Comparison of ENCODE assay signal across 2 cellular contexts in the genomic region with DNA sequence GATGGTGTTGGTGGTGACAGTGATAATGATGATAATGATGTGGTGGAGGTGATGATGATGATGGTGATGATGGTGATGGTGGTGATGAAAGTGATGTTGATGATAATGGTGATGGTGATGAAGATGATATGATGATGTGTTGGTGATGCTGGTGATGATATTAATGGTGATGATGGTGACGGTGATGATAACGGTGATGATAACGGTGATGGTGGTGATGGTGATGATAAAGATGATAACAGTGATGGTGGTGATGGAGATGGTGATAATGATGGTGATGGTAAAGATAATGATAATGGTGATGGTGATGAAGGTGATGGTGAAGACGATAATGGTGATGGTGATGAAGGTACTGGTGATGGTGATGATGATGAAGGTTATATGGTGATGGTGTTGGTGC.
TF ChIP-seq lines count a peak whose summit lies in the region.

No MANE protein-coding gene starts in this region.

TF ChIP-seq in IMR-90, 13 proteins besides CTCF, POLR2A, EP300 and RAD21:
- TF ChIP-seq SMC3 (IDR thresholded peaks at IDR 0.05; ENCODE audit: low read depth, low read length) (no peak), MAZ (IDR thresholded peaks at IDR 0.05; ENCODE audit: borderline replicate concordance, low read depth, low read length) (no peak), USF2 (IDR thresholded peaks at IDR 0.05; ENCODE audit: low read depth, low read length) (no peak)

TF ChIP-seq in H1, 55 proteins besides CTCF, POLR2A, EP300 and RAD21:
- TF ChIP-seq BRCA1 (IDR thresholded peaks at IDR 0.05; ENCODE audit: low read depth, low read length) (no peak), YY1 (IDR thresholded peaks at IDR 0.05; ENCODE audit: low read depth, low read length) (no peak), JUN (IDR thresholded peaks at IDR 0.05; ENCODE audit: low read depth, low read length) (no peak), MAFK (IDR thresholded peaks at IDR 0.05; ENCODE audit: low read depth, low read length) (no peak), ZNF274 (IDR thresholded peaks at IDR 0.05; ENCODE audit: borderline replicate concordance, extremely low read depth, low read length) (no peak), POU5F1 (IDR thresholded peaks at IDR 0.05; ENCODE audit: low read depth, low read length) (no peak), SIRT6 (IDR thresholded peaks at IDR 0.05; ENCODE audit: low read length) (no peak), SIN3A (conservative IDR thresholded peaks at IDR 0.05 in 1 of 2, IDR thresholded peaks at IDR 0.05 in 1 of 2; ENCODE audit: low read depth in 1 of 2, low read length in 2 of 2) (no peak)
